ENCODE assay signal across 1 cellular context in the genomic region with DNA sequence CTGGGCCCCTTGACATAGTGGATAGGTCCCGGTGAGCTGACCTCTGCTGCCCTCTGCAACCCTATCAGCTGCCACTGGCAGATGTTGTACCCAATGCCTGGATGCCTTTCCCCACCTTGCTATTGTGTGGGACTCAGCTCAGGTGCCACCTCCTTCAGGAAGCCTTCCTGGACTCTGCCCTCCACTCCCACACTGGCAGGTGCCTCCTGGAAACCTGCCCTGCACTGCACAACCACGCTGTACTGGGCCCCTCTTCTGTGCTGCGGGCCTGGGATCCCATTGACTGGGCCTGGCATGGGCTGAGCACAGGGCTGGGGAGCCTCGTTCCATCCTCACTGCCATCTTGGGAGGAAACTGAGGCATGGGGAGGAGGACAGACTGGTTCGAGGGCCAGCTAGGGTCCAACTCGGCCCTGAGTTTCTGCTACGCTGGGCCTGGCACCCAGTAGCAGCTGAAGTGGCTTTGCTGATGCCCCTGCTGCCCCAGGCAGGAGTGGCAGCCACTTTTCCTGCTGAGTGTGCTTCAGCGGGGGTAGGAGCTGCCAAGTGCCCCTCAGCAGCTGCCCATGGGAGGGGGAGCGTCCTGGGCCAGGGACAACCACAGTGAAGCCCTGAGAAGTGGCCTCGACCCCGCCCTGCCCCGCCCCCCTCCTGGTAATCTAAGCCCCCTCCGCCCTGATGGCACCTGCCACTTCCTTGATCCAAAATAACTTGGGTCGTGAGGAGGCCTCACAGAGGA.
TF ChIP-seq lines count a peak whose summit lies in the region.

No MANE protein-coding gene starts in this region.

TF ChIP-seq in H1, 55 proteins besides CTCF, POLR2A, EP300 and RAD21:
- no peak for TF ChIP-seq CHD2 (IDR thresholded peaks at IDR 0.05; ENCODE audit: low read length)
- no peak for TF ChIP-seq NANOG (IDR thresholded peaks at IDR 0.05; ENCODE audit: insufficient read depth, low read depth, low read length, poor library complexity, severe bottlenecking)
- TF ChIP-seq CHD1 (IDR thresholded peaks at IDR 0.05; ENCODE audit: low read depth, low read length) = no peak
